In genomic region chr13:33743438-33744368, GRCh38 we compare ENCODE assay signal across 8 cellular contexts.
DNase-seq lines count a peak whose midpoint lies in the region; ATAC-seq, FAIRE-seq and TF ChIP-seq lines count a peak whose summit lies in the region.

No MANE protein-coding gene starts in this region.

- H3K27ac ChIP-seq in DND-41 (ENCODE audit: low read length) (no peak overlapping the region), neuronal stem cell (replicated peaks; ENCODE audit: low read length) (no peak overlapping the region)

- H3K27ac Mint-ChIP-seq in activated T-helper 17 cell treated with anti-CD3 and anti-CD28 coated beads, Interleukin-2, amount 50 U/mL, for 72 hours, result peak overlapping the region; percentile 21

- H2BK120ac ChIP-seq in neuronal stem cell (ENCODE audit: low read depth, low read length), result no peak overlapping the region

- H3K79me2 ChIP-seq in DND-41 (ENCODE audit: insufficient read depth, low read length), result no peaks in the 10 kb centered on the region

- ATAC-seq in DND-41 (ENCODE audit: insufficient read depth, low read depth) (peak; percentile 48; the same call in 1 of the 3 replicates), GM19455 (IDR thresholded peaks at IDR 0.05; ENCODE audit: unreplicated experiment) (peak; percentile 79), HG03432 (IDR thresholded peaks at IDR 0.05; ENCODE audit: unreplicated experiment) (peak; percentile 83)
- ATAC-seq in activated T-helper 17 cell treated with anti-CD3 and anti-CD28 coated beads, Interleukin-2, amount 50 U/mL, for 72 hours (replicated peaks), result peak; percentile 52

- H2BK12ac ChIP-seq in neuronal stem cell (ENCODE audit: low read length), result no peak overlapping the region

- no peak for DNase-seq in DND-41
- DNase-seq in NCI-H2196 treated with DMSO at 0.1 percent for 48 hours (lab: John Stamatoyannopoulos, UW; ENCODE audit: unreplicated experiment), result no peak
- no peak for DNase-seq in urothelium cell line (ENCODE audit: low spot score)
- no peak for DNase-seq in DMS153 (lab: John Stamatoyannopoulos, UW)
- no peak for DNase-seq in neuronal stem cell (ENCODE audit: low spot score)

- H3K9ac ChIP-seq in DND-41 (ENCODE audit: low read depth, low read length) (no peak overlapping the region), neuronal stem cell (ENCODE audit: low read depth, low read length, poor library complexity) (no peak overlapping the region)

- no peak overlapping the region for H3K23ac ChIP-seq in neuronal stem cell (ENCODE audit: low read depth, low read length, poor library complexity)

- H3K4me2 ChIP-seq in DND-41 (ENCODE audit: insufficient read depth, low read length) (no peak overlapping the region), neuronal stem cell (ENCODE audit: insufficient read depth, low read length, poor library complexity, severe bottlenecking) (no peak overlapping the region)

- no peak overlapping the region for H2AK5ac ChIP-seq in neuronal stem cell (ENCODE audit: low read depth, low read length)

- no peaks in the 10 kb centered on the region for H3K9me3 Mint-ChIP-seq in activated T-helper 17 cell treated with anti-CD3 and anti-CD28 coated beads, Interleukin-2, amount 50 U/mL, for 72 hours

- no peak overlapping the region for H2BK15ac ChIP-seq in neuronal stem cell (ENCODE audit: low read length)

- FAIRE-seq in urothelium cell line (lab: Jason Lieb, UNC), result no peak

- no peaks in the 10 kb centered on the region for H3K36me3 ChIP-seq in DND-41 (ENCODE audit: insufficient read depth, low read length)
- no peaks in the 10 kb centered on the region for H3K36me3 ChIP-seq in neuronal stem cell (replicated peaks in 1 of 2; ENCODE audit: control insufficient read depth in 2 of 2, insufficient read depth in 2 of 2, low read length in 2 of 2)

- H4K8ac ChIP-seq in neuronal stem cell (ENCODE audit: low read depth, low read length), result no peak overlapping the region

- H3K9me3 ChIP-seq in DND-41 (ENCODE audit: insufficient read depth, low read length, severe bottlenecking), result peaks cover 4% of the 10 kb centered on the region
- H3K9me3 ChIP-seq in neuronal stem cell (replicated peaks in 1 of 2; ENCODE audit: control insufficient read depth in 2 of 2, insufficient read depth in 1 of 2, low read depth in 1 of 2, low read length in 2 of 2), result no peaks in the 10 kb centered on the region

- H3K14ac ChIP-seq in neuronal stem cell (ENCODE audit: low read length), result no peak overlapping the region

- H3K4ac ChIP-seq in neuronal stem cell (ENCODE audit: low read length), result no peak overlapping the region

- H3K4me1 Mint-ChIP-seq in activated T-helper 17 cell treated with anti-CD3 and anti-CD28 coated beads, Interleukin-2, amount 50 U/mL, for 72 hours, result peaks cover 10% of the 10 kb centered on the region

- WGBS in neuronal stem cell (ENCODE audit: extremely low coverage in 2 of 2, insufficient read length in 2 of 2, insufficient replicate concordance in 1 of 2), 2 donors, result no CpG with 5 or more reads among the region's 6 CpGs

- H2BK5ac ChIP-seq in neuronal stem cell (ENCODE audit: low read length), result no peak overlapping the region

- H3K18ac ChIP-seq in neuronal stem cell (ENCODE audit: low read length), result no peak overlapping the region

- H4K20me1 ChIP-seq in DND-41 (ENCODE audit: insufficient read depth, low read length), result no peaks in the 10 kb centered on the region

- no peak overlapping the region; the same call in 1 of the 2 replicates for H2AFZ ChIP-seq in DND-41 (ENCODE audit: low read depth, low read length)
- H2AFZ ChIP-seq in neuronal stem cell (ENCODE audit: low read length), result no peak overlapping the region

- no peaks in the 10 kb centered on the region for H3K27me3 Mint-ChIP-seq in activated T-helper 17 cell treated with anti-CD3 and anti-CD28 coated beads, Interleukin-2, amount 50 U/mL, for 72 hours

- TF ChIP-seq CTCF in DND-41 (IDR thresholded peaks at IDR 0.05; ENCODE audit: borderline replicate concordance, extremely low read depth, low read length, poor library complexity, severe bottlenecking), result no peak

- H3K4me3 Mint-ChIP-seq in activated T-helper 17 cell treated with anti-CD3 and anti-CD28 coated beads, Interleukin-2, amount 50 U/mL, for 72 hours, result no peak overlapping the region

- H3K4me1 ChIP-seq in DND-41 (ENCODE audit: insufficient read depth, low read length) (no peaks in the 10 kb centered on the region), neuronal stem cell (ENCODE audit: control insufficient read depth in 2 of 2, insufficient read depth in 1 of 2, low read depth in 1 of 2, low read length in 2 of 2) (peaks cover 0 to 2% of the 10 kb centered on the region in 2 donors)

- no peak overlapping the region for H4K91ac ChIP-seq in neuronal stem cell (ENCODE audit: low read depth, low read length, poor library complexity)

- H3K4me3 ChIP-seq in DND-41 (ENCODE audit: low read depth in 1 of 2, low read length in 2 of 2) (no peak overlapping the region), neuronal stem cell (ENCODE audit: low read length in 2 of 2) (no peak overlapping the region)

- no peaks in the 10 kb centered on the region for H3K36me3 Mint-ChIP-seq in activated T-helper 17 cell treated with anti-CD3 and anti-CD28 coated beads, Interleukin-2, amount 50 U/mL, for 72 hours (ENCODE audit: low read depth)

- H3K27me3 ChIP-seq in DND-41 (ENCODE audit: insufficient read depth, low read length, poor library complexity) (no peaks in the 10 kb centered on the region), neuronal stem cell (ENCODE audit: control insufficient read depth in 3 of 3, insufficient read depth in 3 of 3, low read depth in 1 of 3, low read length in 3 of 3) (no peaks in the 10 kb centered on the region)

- H3K79me1 ChIP-seq in neuronal stem cell (ENCODE audit: low read depth, low read length), result no peaks in the 10 kb centered on the region
